25 cellular contexts compared by ENCODE assay signal in the genomic region with DNA sequence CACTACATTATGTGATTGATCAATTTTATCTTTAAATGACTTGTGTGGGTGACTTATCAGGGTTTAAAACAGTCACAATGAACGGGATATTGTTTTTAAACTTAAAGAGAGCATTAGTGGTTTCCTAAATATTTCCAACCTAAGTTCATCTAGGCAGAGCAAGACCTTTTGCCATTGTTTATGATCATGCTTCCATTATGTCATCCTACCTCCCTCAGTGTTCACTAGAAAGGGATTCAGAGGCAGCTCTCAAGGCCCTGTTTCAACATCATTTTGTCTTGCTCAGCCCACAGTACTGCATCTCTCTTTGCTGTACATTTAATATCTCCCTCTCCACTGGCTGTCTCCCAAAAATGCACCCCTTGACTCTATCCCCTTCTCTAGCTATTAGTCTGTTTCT. TPM values are rescaled to one million over a fixed set of nuclear protein-coding genes. Genes with fewer than 3 reads are reported as not detected.
DNase-seq lines count a peak whose midpoint lies in the region; ATAC-seq and TF ChIP-seq lines count a peak whose summit lies in the region.
"Had no signal": no experiment of that assay in that cellular context is flagged by ENCODE, and none has a peak within 500 bp of the region (broad histone marks: within the 10 kb centered on the region; RNA-seq: fewer than 3 reads in every experiment).

No MANE protein-coding gene starts in this region.

- H3K9me1 ChIP-seq in IMR-90 (ENCODE audit: insufficient read depth, low read length) = no peaks in the 10 kb centered on the region

- H4K20me1 ChIP-seq in IMR-90 (ENCODE audit: insufficient read depth, low read length) = no peaks in the 10 kb centered on the region
- H4K20me1 ChIP-seq in PC-9 (ENCODE audit: insufficient read depth) = no peaks in the 10 kb centered on the region
- H4K20me1 ChIP-seq: BLaER1 treated with 17β-estradiol and CSF1 and Interleukin-3, amounts not matched to agents 10 nM and 100 nM had no signal

- no peak overlapping the region for H3K18ac ChIP-seq in IMR-90 (ENCODE audit: low read depth, low read length)

- H2BK120ac ChIP-seq in IMR-90 (ENCODE audit: low read depth, low read length) = no peak overlapping the region

- H3K4me2 ChIP-seq in IMR-90 (ENCODE audit: low read depth, low read length) = no peak overlapping the region
- no peak overlapping the region for H3K4me2 ChIP-seq in PC-9

- H3K4me3 ChIP-seq in IMR-90 (ENCODE audit: insufficient read depth, low read depth, low read length) (no peak overlapping the region), cardiac fibroblast (replicated peaks in 1 of 2; ENCODE audit: low read depth in 2 of 2, low read length in 2 of 2) (no peak overlapping the region), kidney epithelial cell (ENCODE audit: low read depth, low read length) (no peak overlapping the region), prostate gland (no peak overlapping the region), PC-9 (no peak overlapping the region)
- H3K4me3 ChIP-seq: ascending aorta; BLaER1 treated with 17β-estradiol and CSF1 and Interleukin-3, amounts not matched to agents 10 nM and 100 nM; left lung; skin epidermis; uterus had no signal

- H4K5ac ChIP-seq in IMR-90 (ENCODE audit: low read depth, low read length) = no peak overlapping the region

- no peak overlapping the region for H3K27ac ChIP-seq in IMR-90 (ENCODE audit: insufficient read depth, low read length)
- no peak overlapping the region for H3K27ac ChIP-seq in prostate gland
- H3K27ac ChIP-seq in PC-9 = no peak overlapping the region
- H3K27ac ChIP-seq: ascending aorta; BLaER1 treated with 17β-estradiol and CSF1 and Interleukin-3, amounts not matched to agents 10 nM and 100 nM; left lung; skin epidermis; uterus had no signal

- CTCF ChIA-PET in IMR-90 (lab: Yijun Ruan, JAX) = no interaction called here
- CTCF ChIA-PET in PC-9 (lab: Charles Lee) = no interaction called here

- no peaks in the 10 kb centered on the region for H3F3A ChIP-seq in PC-9 (ENCODE audit: insufficient read depth, low read depth)

- no peak overlapping the region for H3K9ac ChIP-seq in IMR-90 (ENCODE audit: low read depth, low read length)
- H3K9ac ChIP-seq: BLaER1 treated with 17β-estradiol and CSF1 and Interleukin-3, amounts not matched to agents 10 nM and 100 nM had no signal

- no peaks in the 10 kb centered on the region for H3K9me2 ChIP-seq in PC-9 (ENCODE audit: insufficient read depth)

- H2BK20ac ChIP-seq in IMR-90 (ENCODE audit: low read depth, low read length) = no peak overlapping the region

- no peaks in the 10 kb centered on the region for H3K36me3 ChIP-seq in IMR-90 (ENCODE audit: control insufficient read depth, insufficient read depth, low read length)
- no peaks in the 10 kb centered on the region for H3K36me3 ChIP-seq in kidney epithelial cell (ENCODE audit: control insufficient read depth, insufficient read depth, low read length)
- H3K36me3 ChIP-seq in prostate gland = no peaks in the 10 kb centered on the region
- H3K36me3 ChIP-seq in PC-9 (ENCODE audit: low read depth) = no peaks in the 10 kb centered on the region
- H3K36me3 ChIP-seq: ascending aorta; BLaER1 treated with 17β-estradiol and CSF1 and Interleukin-3, amounts not matched to agents 10 nM and 100 nM; left lung; uterus had no signal

- no peak overlapping the region for H3K14ac ChIP-seq in IMR-90 (replicated peaks; ENCODE audit: low read depth, low read length)

- WGBS in IMR-90 (ENCODE audit: extremely low coverage in 2 of 2, insufficient read length in 1 of 2), 2 experiments = no CpG with 5 or more reads among the region's 1 CpG
- 79% methylated on average over 1 of the region's 1 CpG for WGBS in prostate gland

- H2AK9ac ChIP-seq in IMR-90 (replicated peaks; ENCODE audit: low read depth, low read length, poor library complexity) = no peak overlapping the region

- POLR2A ChIA-PET in IMR-90 (lab: Charles Lee; ENCODE audit: unreplicated experiment) = no interaction called here
- POLR2A ChIA-PET in PC-9 (lab: Charles Lee; ENCODE audit: unreplicated experiment) = no interaction called here

- dilution Hi-C loops in IMR-90 (cut with HindIII; ENCODE audit: low sequenced_read_pairs, unreplicated experiment) = no loop called here

- ATAC-seq in IMR-90 (ENCODE audit: low read depth) = peak; percentile 80
- ATAC-seq in HG03280 (IDR thresholded peaks at IDR 0.05; ENCODE audit: unreplicated experiment) = no peak
- ATAC-seq: left lung; stimulated activated naive B cell treated with anti-CD40 and anti-IgM and Interleukin-4, amounts not matched to agents 10 μg/mL and 1 μg/mL and 100 μg/mL, for 72 hours had no signal

- H3K4me1 ChIP-seq in IMR-90 (ENCODE audit: control insufficient read depth, insufficient read depth, low read length) (no peaks in the 10 kb centered on the region), prostate gland (replicated peaks) (no peaks in the 10 kb centered on the region), PC-9 (replicated peaks; ENCODE audit: insufficient read depth) (no peaks in the 10 kb centered on the region)
- H3K4me1 ChIP-seq: ascending aorta, left lung, uterus had no signal

- no peak overlapping the region for H2AK5ac ChIP-seq in IMR-90 (ENCODE audit: low read depth, low read length)

- H3K56ac ChIP-seq in IMR-90 (ENCODE audit: extremely low read depth, insufficient read depth, low read length) = no peak overlapping the region

- H4K91ac ChIP-seq in IMR-90 (ENCODE audit: insufficient read depth, low read depth, low read length) = no peak overlapping the region

- H2BK15ac ChIP-seq in IMR-90 (ENCODE audit: low read depth, low read length) = no peak overlapping the region

- H3K27me3 ChIP-seq in IMR-90 (ENCODE audit: control insufficient read depth, insufficient read depth, low read length) (peaks cover 5% of the 10 kb centered on the region), kidney epithelial cell (ENCODE audit: control insufficient read depth, insufficient read depth, low read length) (no peaks in the 10 kb centered on the region), prostate gland (replicated peaks; ENCODE audit: insufficient read depth) (no peaks in the 10 kb centered on the region), PC-9 (ENCODE audit: insufficient read depth, low read depth) (no peaks in the 10 kb centered on the region)
- H3K27me3 ChIP-seq: ascending aorta; BLaER1 treated with 17β-estradiol and CSF1 and Interleukin-3, amounts not matched to agents 10 nM and 100 nM; left lung; uterus had no signal

- no peak for TF ChIP-seq RAD21 in IMR-90 (IDR thresholded peaks at IDR 0.05; ENCODE audit: low read length)

- intact Hi-C loops in IMR-90 (cut with micrococcal nuclease) (no loop called here), prostate gland (cut with DNase I) (no loop called here), PC-9 (cut with micrococcal nuclease; ENCODE audit: unreplicated experiment) (no loop called here)

- H3K9me3 ChIP-seq in IMR-90 (ENCODE audit: control insufficient read depth, insufficient read depth, low read length) (no peaks in the 10 kb centered on the region), prostate gland (no peaks in the 10 kb centered on the region), PC-9 (ENCODE audit: insufficient read depth, low read depth) (0 out of 2 replicates have a peak, but pooled peaks cover 3% of the 10 kb centered on the region)
- H3K9me3 ChIP-seq: ascending aorta; BLaER1 treated with 17β-estradiol and CSF1 and Interleukin-3, amounts not matched to agents 10 nM and 100 nM; left lung; uterus had no signal

- no peak for TF ChIP-seq POLR2A in IMR-90 (IDR thresholded peaks at IDR 0.05; ENCODE audit: low read depth, low read length)
- TF ChIP-seq POLR2A in prostate gland (IDR thresholded peaks at IDR 0.05) = no peak

- no peak overlapping the region for H2BK5ac ChIP-seq in IMR-90 (ENCODE audit: low read depth, low read length, poor library complexity, severe bottlenecking)

- no peaks in the 10 kb centered on the region for H3K79me1 ChIP-seq in IMR-90 (ENCODE audit: low read depth in 1 of 2, low read length in 2 of 2)

- BruUV-seq in IMR-90 (replicated peaks; lab: Mats Ljungman, UMichigan) (no TSS peak), PC-9 (replicated peaks; lab: Mats Ljungman, UMichigan) (no TSS peak)

- DNase-seq in EL (peak; percentile 46), IMR-90 (peak; percentile 84), cardiac fibroblast (ENCODE audit: low read depth in 2 of 2) (peak; percentile 16 to 78), kidney epithelial cell (ENCODE audit: low read depth) (peak; percentile 14), prostate gland (ENCODE audit: low spot score) (no peak), PC-9 (no peak)
- no peak for DNase-seq in activated CD8-positive, alpha-beta memory T cell treated with anti-CD3 and anti-CD28 coated beads, Interleukin-2, amount 50 U/mL, for 4 hours
- DNase-seq: ACHN; activated naive CD4-positive, alpha-beta T cell treated with anti-CD3 and anti-CD28 coated beads, Interleukin-2, amount 50 U/mL, for 16 hours; activated T-cell treated with anti-CD3 and anti-CD28 coated beads, Interleukin-2, amount 50 U/mL, for 72 hours; effector memory CD4-positive, alpha-beta T cell; head of caudate nucleus; HFFc6; Karpas-422; left lung; NCI-H1092; NCI-H187 treated with DMSO at 0.1 percent for 48 hours; posterior cingulate gyrus; Right ventricle myocardium superior; stimulated activated naive B cell treated with anti-CD40 and anti-IgM and Interleukin-4, amounts not matched to agents 10 μg/mL and 1 μg/mL and 100 μg/mL, for 72 hours; uterus had no signal

- in situ Hi-C loops in IMR-90 (cut with MboI; ENCODE audit: low sequenced_read_pairs) = no loop called here

- H2AFZ ChIP-seq in IMR-90 (replicated peaks; ENCODE audit: low read length, poor library complexity) = no peak overlapping the region
- no peak overlapping the region for H2AFZ ChIP-seq in PC-9

- H3K23ac ChIP-seq in IMR-90 (ENCODE audit: low read depth, low read length) = no peak overlapping the region

- no peak overlapping the region for H4K8ac ChIP-seq in IMR-90 (ENCODE audit: low read depth in 2 of 2, low read length in 2 of 2)

- TF ChIP-seq CTCF in IMR-90 (conservative IDR thresholded peaks at IDR 0.05; ENCODE audit: low read depth, low read length) = no peak
- no peak for TF ChIP-seq CTCF in cardiac fibroblast (IDR thresholded peaks at IDR 0.05; ENCODE audit: low read depth, low read length)
- TF ChIP-seq CTCF in kidney epithelial cell (IDR thresholded peaks at IDR 0.05; ENCODE audit: insufficient read depth, low read length, poor library complexity, severe bottlenecking) = no peak
- TF ChIP-seq CTCF in prostate gland (IDR thresholded peaks at IDR 0.05) = no peak
- no peak for TF ChIP-seq CTCF in PC-9 (conservative IDR thresholded peaks at IDR 0.05)

- H3K4ac ChIP-seq in IMR-90 (ENCODE audit: low read depth, low read length) = no peak overlapping the region

- no peaks in the 10 kb centered on the region for H3K79me2 ChIP-seq in PC-9 (ENCODE audit: low read depth)

TF ChIP-seq in IMR-90, 13 proteins besides CTCF, POLR2A, EP300 and RAD21 (continues in another document):
- TF ChIP-seq FOS (IDR thresholded peaks at IDR 0.05; ENCODE audit: low read depth, low read length) (no peak), MXI1 (IDR thresholded peaks at IDR 0.05; ENCODE audit: borderline replicate concordance, low read depth, low read length) (no peak)

RNA-seq across cellular contexts. Expression of a gene that starts 21.5 kb away (rescaled TPM):
- 2.5 and 4.2 TPM in 2 replicates for total RNA-seq in IMR-90 (2012; rRNA removed)
- 2.2 and 2.3 TPM in 2 replicates for polyA plus RNA-seq in IMR-90 (2012; rRNA removed)
- 2.4 and 2.6 TPM in 2 replicates for polyA plus RNA-seq in IMR-90 (2012; cell fraction: cytosol; rRNA removed)
- polyA plus RNA-seq in IMR-90 (2012; cell fraction: nucleus; rRNA removed; ENCODE audit: low replicate concordance) = 3.9 and 4.9 TPM in 2 replicates
- 13.6 and 15.8 TPM in 2 replicates for total RNA-seq in kidney epithelial cell
- total RNA-seq in prostate gland = 10 to 100 TPM; 16.9 to 32.9 TPM
- total RNA-seq in PC-9 (2021) = 32.6 and 33.1 TPM in 2 replicates

Comparison
In these comparisons a context has a peak if more than half of its experiments do, and no peak if none do; other contexts are left out.
1. DNase-seq: peak in EL (single experiment), IMR-90 (single experiment), cardiac fibroblast (2 of 2) and kidney epithelial cell (single experiment); none in activated CD8-positive, alpha-beta memory T cell treated with anti-CD3 and anti-CD28 coated beads, Interleukin-2, amount 50 U/mL, for 4 hours (single experiment), prostate gland (single experiment) and PC-9 (0 of 2).